In the genomic region with DNA sequence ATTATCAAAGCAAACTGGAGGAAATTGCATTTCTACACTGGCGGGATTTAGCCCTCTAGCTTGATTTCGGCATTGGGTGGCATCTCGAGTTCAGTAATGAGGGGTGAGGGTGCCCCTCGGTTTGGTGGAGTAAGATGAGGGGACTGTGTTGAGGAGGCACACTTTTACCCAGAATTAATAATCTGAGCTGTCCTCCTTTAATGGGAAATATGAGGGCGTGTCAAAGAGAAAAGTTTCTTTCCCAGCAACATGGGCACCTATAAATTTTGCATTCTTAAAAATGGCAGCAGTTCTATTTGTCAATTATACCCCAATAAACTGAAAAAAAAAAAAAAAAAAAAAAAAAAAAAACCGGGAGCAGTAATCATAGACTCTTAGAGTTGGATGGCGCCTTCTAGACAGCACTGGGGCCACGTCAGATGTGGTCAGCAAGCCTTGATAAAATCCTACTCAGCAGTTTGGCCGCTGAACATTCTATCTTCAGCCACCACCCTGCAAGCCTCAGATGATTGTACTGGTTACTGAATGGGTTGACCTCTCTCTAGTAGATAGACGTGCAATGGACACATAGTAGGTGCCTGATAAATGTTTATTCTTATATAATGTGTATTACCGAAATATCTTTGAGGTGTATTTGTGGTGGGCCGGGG, we compare ENCODE assay signal across 1 cellular context.
TF ChIP-seq lines count a peak whose summit lies in the region.

No MANE protein-coding gene starts in this region.

TF ChIP-seq in GM12878, 131 proteins besides CTCF, POLR2A, EP300 and RAD21 (continued from another document):
- TF ChIP-seq ZNF207 (IDR thresholded peaks at IDR 0.05; ENCODE audit: borderline replicate concordance) (no peak), NFYA (IDR thresholded peaks at IDR 0.05; ENCODE audit: borderline replicate concordance, low read depth, low read length) (no peak), EGR1 (IDR thresholded peaks at IDR 0.05; ENCODE audit: borderline replicate concordance in 1 of 2, low read depth in 2 of 2, low read length in 2 of 2) (no peak), YY1 (IDR thresholded peaks at IDR 0.05; ENCODE audit: low read depth, low read length) (no peak)
- TF ChIP-seq, protein P1, sequence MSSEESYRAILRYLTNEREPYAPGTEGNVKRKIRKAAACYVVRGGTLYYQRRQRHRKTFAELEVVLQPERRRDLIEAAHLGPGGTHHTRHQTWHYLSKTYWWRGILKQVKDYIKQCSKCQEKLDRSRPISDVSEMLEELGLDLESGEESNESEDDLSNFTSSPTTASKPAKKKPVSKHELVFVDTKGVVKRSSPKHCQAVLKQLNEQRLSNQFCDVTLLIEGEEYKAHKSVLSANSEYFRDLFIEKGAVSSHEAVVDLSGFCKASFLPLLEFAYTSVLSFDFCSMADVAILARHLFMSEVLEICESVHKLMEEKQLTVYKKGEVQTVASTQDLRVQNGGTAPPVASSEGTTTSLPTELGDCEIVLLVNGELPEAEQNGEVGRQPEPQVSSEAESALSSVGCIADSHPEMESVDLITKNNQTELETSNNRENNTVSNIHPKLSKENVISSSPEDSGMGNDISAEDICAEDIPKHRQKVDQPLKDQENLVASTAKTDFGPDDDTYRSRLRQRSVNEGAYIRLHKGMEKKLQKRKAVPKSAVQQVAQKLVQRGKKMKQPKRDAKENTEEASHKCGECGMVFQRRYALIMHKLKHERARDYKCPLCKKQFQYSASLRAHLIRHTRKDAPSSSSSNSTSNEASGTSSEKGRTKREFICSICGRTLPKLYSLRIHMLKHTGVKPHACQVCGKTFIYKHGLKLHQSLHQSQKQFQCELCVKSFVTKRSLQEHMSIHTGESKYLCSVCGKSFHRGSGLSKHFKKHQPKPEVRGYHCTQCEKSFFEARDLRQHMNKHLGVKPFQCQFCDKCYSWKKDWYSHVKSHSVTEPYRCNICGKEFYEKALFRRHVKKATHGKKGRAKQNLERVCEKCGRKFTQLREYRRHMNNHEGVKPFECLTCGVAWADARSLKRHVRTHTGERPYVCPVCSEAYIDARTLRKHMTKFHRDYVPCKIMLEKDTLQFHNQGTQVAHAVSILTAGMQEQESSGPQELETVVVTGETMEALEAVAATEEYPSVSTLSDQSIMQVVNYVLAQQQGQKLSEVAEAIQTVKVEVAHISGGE (CRISPR knock-in tag; IDR thresholded peaks at IDR 0.05) = no peak
- TF ChIP-seq, protein P2, sequence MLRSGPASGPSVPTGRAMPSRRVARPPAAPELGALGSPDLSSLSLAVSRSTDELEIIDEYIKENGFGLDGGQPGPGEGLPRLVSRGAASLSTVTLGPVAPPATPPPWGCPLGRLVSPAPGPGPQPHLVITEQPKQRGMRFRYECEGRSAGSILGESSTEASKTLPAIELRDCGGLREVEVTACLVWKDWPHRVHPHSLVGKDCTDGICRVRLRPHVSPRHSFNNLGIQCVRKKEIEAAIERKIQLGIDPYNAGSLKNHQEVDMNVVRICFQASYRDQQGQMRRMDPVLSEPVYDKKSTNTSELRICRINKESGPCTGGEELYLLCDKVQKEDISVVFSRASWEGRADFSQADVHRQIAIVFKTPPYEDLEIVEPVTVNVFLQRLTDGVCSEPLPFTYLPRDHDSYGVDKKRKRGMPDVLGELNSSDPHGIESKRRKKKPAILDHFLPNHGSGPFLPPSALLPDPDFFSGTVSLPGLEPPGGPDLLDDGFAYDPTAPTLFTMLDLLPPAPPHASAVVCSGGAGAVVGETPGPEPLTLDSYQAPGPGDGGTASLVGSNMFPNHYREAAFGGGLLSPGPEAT (IDR thresholded peaks at IDR 0.05; ENCODE audit: low read depth) = no peak
